ENCODE assay signal across 1 cellular context in the genomic region with DNA sequence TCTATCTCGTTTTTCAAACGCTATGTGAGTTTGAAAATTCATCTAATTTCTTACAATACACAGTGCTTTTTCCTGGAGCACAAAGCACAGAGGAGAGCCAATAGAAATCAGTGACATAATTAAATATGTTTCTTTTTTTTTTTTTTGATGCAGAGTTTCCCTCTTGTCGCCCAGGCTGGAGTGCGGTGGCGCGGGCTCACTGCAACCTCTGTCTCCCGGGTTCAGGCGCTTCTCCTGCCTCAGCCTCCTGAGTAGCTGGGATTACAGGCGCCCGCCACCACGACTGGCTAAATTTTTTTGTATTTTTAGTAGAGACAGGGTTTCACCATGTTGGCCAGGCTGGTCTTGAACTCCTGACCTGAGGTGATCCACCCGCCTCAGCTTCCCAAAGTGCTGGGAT.
TF ChIP-seq lines count a peak whose summit lies in the region.

No MANE protein-coding gene starts in this region.

TF ChIP-seq in K562, 482 proteins besides CTCF, POLR2A, EP300 and RAD21:
- TF ChIP-seq, protein P1, sequence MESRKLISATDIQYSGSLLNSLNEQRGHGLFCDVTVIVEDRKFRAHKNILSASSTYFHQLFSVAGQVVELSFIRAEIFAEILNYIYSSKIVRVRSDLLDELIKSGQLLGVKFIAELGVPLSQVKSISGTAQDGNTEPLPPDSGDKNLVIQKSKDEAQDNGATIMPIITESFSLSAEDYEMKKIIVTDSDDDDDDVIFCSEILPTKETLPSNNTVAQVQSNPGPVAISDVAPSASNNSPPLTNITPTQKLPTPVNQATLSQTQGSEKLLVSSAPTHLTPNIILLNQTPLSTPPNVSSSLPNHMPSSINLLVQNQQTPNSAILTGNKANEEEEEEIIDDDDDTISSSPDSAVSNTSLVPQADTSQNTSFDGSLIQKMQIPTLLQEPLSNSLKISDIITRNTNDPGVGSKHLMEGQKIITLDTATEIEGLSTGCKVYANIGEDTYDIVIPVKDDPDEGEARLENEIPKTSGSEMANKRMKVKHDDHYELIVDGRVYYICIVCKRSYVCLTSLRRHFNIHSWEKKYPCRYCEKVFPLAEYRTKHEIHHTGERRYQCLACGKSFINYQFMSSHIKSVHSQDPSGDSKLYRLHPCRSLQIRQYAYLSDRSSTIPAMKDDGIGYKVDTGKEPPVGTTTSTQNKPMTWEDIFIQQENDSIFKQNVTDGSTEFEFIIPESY (CRISPR knock-in tag; IDR thresholded peaks at IDR 0.05): peak; percentile 73; the same call in 1 of the 2 replicates
- TF ChIP-seq CC2D1A (IDR thresholded peaks at IDR 0.05): 0 out of 2 replicates have a peak, but pooled peaks have one; percentile 2
TF ChIP-seq in K562: peak in this region for 2; not testable (repeated sequence) for 480.
